Comparison of ENCODE assay signal across 28 cellular contexts in genomic region chr18:62662799-62663173, GRCh38.
"Had no signal": no experiment of that assay in that cellular context is flagged by ENCODE, and none has a peak within 500 bp of the region (broad histone marks: within the 10 kb centered on the region; RNA-seq: fewer than 3 reads in every experiment).

No MANE protein-coding gene starts in this region.

- H3K36me3 ChIP-seq: breast epithelium, Peyer's patch had no signal

- H3K9me3 ChIP-seq: breast epithelium, Peyer's patch had no signal

- H3K36me3 Mint-ChIP-seq: activated naive CD4-positive, alpha-beta T cell treated with anti-CD3 and anti-CD28 coated beads, Interleukin-2, amount 50 U/mL, for 24 hours had no signal

- H3K4me3 Mint-ChIP-seq: activated B cell treated with CpG ODN at 0.5 μM for 24 hours; activated CD4-positive, alpha-beta T cell treated with anti-CD3 and anti-CD28 coated beads, Interleukin-2, amount 10 ng/mL, durations not matched to agents 24 days and 14 days; activated CD8-positive, alpha-beta memory T cell treated with anti-CD3 and anti-CD28 coated beads, Interleukin-2, amount 10 ng/mL, durations not matched to agents 7 days and 5 days; activated naive CD4-positive, alpha-beta T cell treated with anti-CD3 and anti-CD28 coated beads, Interleukin-2, amount 50 U/mL, for 24 hours; activated T-cell treated with anti-CD3 and anti-CD28 coated beads, Interleukin-2, amount 50 U/mL, for 24 hours; activated T-helper 1 cell treated with anti-CD3 and anti-CD28 coated beads, Interleukin-12 subunit alpha, Interleukin-12 subunit beta, Interleukin-2, Interleukin-4 antibody, amounts not matched to agents 30 ng/mL and 10 ng/mL and 1 ng/mL, durations not matched to agents 14 hours and 24 hours and 36 hours; T-helper 1 cell treated with Interleukin-12 subunit alpha and Interleukin-12 subunit beta and Interleukin-4 antibody, amounts not matched to agents 30 μg/mL and 1 μg/mL, for 36 hours had no signal

- H3K27ac ChIP-seq: breast epithelium, Peyer's patch, RWPE1 had no signal

- H3K9me3 Mint-ChIP-seq: activated B cell treated with CpG ODN at 0.5 μM for 24 hours; activated naive CD4-positive, alpha-beta T cell treated with anti-CD3 and anti-CD28 coated beads, Interleukin-2, amount 50 U/mL, for 24 hours; activated T-cell treated with anti-CD3 and anti-CD28 coated beads, Interleukin-2, amount 50 U/mL, for 24 hours; activated T-helper 1 cell treated with anti-CD3 and anti-CD28 coated beads, Interleukin-12 subunit alpha, Interleukin-12 subunit beta, Interleukin-2, Interleukin-4 antibody, amounts not matched to agents 30 ng/mL and 10 ng/mL and 1 ng/mL, durations not matched to agents 14 hours and 24 hours and 36 hours; T-helper 1 cell treated with Interleukin-12 subunit alpha and Interleukin-12 subunit beta and Interleukin-4 antibody, amounts not matched to agents 30 μg/mL and 1 μg/mL, for 36 hours had no signal

- H3K27me3 ChIP-seq: breast epithelium, Peyer's patch had no signal

- H3K4me1 ChIP-seq: breast epithelium, Peyer's patch had no signal

- H3K27ac Mint-ChIP-seq: activated B cell treated with CpG ODN at 0.5 μM for 24 hours; activated CD4-positive, alpha-beta T cell treated with anti-CD3 and anti-CD28 coated beads, Interleukin-2, amount 10 ng/mL, durations not matched to agents 24 days and 14 days; activated CD8-positive, alpha-beta memory T cell treated with anti-CD3 and anti-CD28 coated beads, Interleukin-2, amount 10 ng/mL, durations not matched to agents 7 days and 5 days; activated naive CD4-positive, alpha-beta T cell treated with anti-CD3 and anti-CD28 coated beads, Interleukin-2, amount 50 U/mL, for 24 hours; activated T-cell treated with anti-CD3 and anti-CD28 coated beads, Interleukin-2, amount 50 U/mL, for 24 hours; T-helper 1 cell treated with Interleukin-12 subunit alpha and Interleukin-12 subunit beta and Interleukin-4 antibody, amounts not matched to agents 30 μg/mL and 1 μg/mL, for 36 hours had no signal

- H3K4me3 ChIP-seq: breast epithelium, Peyer's patch had no signal

- H3K27me3 Mint-ChIP-seq: activated B cell treated with CpG ODN at 0.5 μM for 24 hours; activated CD4-positive, alpha-beta T cell treated with anti-CD3 and anti-CD28 coated beads, Interleukin-2, amount 10 ng/mL, durations not matched to agents 24 days and 14 days; activated T-cell treated with anti-CD3 and anti-CD28 coated beads, Interleukin-2, amount 50 U/mL, for 24 hours had no signal

- DNase-seq: activated B cell treated with CpG ODN at 0.5 μM for 24 hours; activated CD4-positive, alpha-beta T cell treated with anti-CD3 and anti-CD28 coated beads for 1 hour; activated CD4-positive, alpha-beta T cell treated with anti-CD3 and anti-CD28 coated beads, Interleukin-2, amount 10 ng/mL, durations not matched to agents 24 days and 14 days; activated CD4-positive, alpha-beta T cell treated with anti-CD3 and anti-CD28 coated beads, Interleukin-2, amount 50 U/mL, for 48 hours; activated CD8-positive, alpha-beta memory T cell treated with anti-CD3 and anti-CD28 coated beads, Interleukin-2, amount 10 ng/mL, durations not matched to agents 7 days and 5 days; activated effector memory CD4-positive, alpha-beta T cell treated with Interleukin-2 at 50 U/mL for 16 hours; activated naive CD4-positive, alpha-beta T cell; activated T-cell treated with anti-CD3 and anti-CD28 coated beads, Interleukin-2, amount 50 U/mL, for 24 hours; aorta; central memory CD4-positive, alpha-beta T cell; KG1; NCI-H1092; NCI-H1417; NCI-H2029; NCI-H2107; NCI-H2171 treated with DMSO at 0.1 percent for 48 hours; NCI-H226; NCI-H526 treated with DMSO at 0.1 percent for 48 hours; NCI-H82; NK-92 treated with Interleukin-12 subunit alpha and Interleukin-12 subunit beta, amount 100 ng/mL, for 24 hours; OCI-M1; Peyer's patch; SHP77 treated with DMSO at 0.1 percent for 48 hours had no signal

- H3K4me1 Mint-ChIP-seq: activated B cell treated with CpG ODN at 0.5 μM for 24 hours; activated naive CD4-positive, alpha-beta T cell treated with anti-CD3 and anti-CD28 coated beads, Interleukin-2, amount 50 U/mL, for 24 hours had no signal

- ATAC-seq: activated CD8-positive, alpha-beta memory T cell treated with anti-CD3 and anti-CD28 coated beads, Interleukin-2, amount 10 ng/mL, durations not matched to agents 7 days and 5 days had no signal
